In genomic region chr9:1469996-1470395, GRCh38 we compare ENCODE assay signal across 14 cellular contexts.
DNase-seq lines count a peak whose midpoint lies in the region; ATAC-seq and TF ChIP-seq lines count a peak whose summit lies in the region.
"Had no signal": no experiment of that assay in that cellular context is flagged by ENCODE, and none has a peak within 500 bp of the region (broad histone marks: within the 10 kb centered on the region; RNA-seq: fewer than 3 reads in every experiment).

No MANE protein-coding gene starts in this region.

- TF ChIP-seq POLR2A in Peyer's patch (IDR thresholded peaks at IDR 0.05): no peak

- H3K36me3 ChIP-seq in Peyer's patch: no peaks in the 10 kb centered on the region
- H3K36me3 ChIP-seq: HAP-1, SJSA1 had no signal

- no peak overlapping the region for H3K4me3 ChIP-seq in Peyer's patch
- H3K4me3 ChIP-seq: HAP-1, SJSA1 had no signal

- no peaks in the 10 kb centered on the region for H3K9me3 ChIP-seq in Peyer's patch
- H3K9me3 ChIP-seq: HAP-1, SJSA1 had no signal

- H3K27ac ChIP-seq in Peyer's patch: no peak overlapping the region
- H3K27ac ChIP-seq: SJSA1 had no signal

- H3K27me3 ChIP-seq in Peyer's patch: no peaks in the 10 kb centered on the region
- H3K27me3 ChIP-seq: SJSA1 had no signal

- H3K4me1 ChIP-seq in Peyer's patch: no peaks in the 10 kb centered on the region
- H3K4me1 ChIP-seq: HAP-1, SJSA1 had no signal

- ATAC-seq in GM18498 (IDR thresholded peaks at IDR 0.05; ENCODE audit: unreplicated experiment) (peak; percentile 93), GM19372 (IDR thresholded peaks at IDR 0.05; ENCODE audit: low read depth, unreplicated experiment) (peak; percentile 80), HG02678 (IDR thresholded peaks at IDR 0.05; ENCODE audit: unreplicated experiment) (peak; percentile 89), HG03378 (IDR thresholded peaks at IDR 0.05; ENCODE audit: unreplicated experiment) (peak; percentile 95)
- ATAC-seq: stimulated activated naive CD8-positive, alpha-beta T cell treated with anti-CD3 and anti-CD28 coated beads, Interleukin-15, Interleukin-2, amounts not matched to agents 100 U/mL and 50 U/mL, for 24 hours had no signal

- no peak for DNase-seq in iPS-NIHi7 (ENCODE audit: extremely low spot score)
- no peak for DNase-seq in cortex of kidney (lab: John Stamatoyannopoulos, UW)
- no peak for DNase-seq in CD1c-positive myeloid dendritic cell (ENCODE audit: extremely low spot score)
- no peak for DNase-seq in Peyer's patch
- DNase-seq: activated B cell treated with CpG ODN at 0.5 μM for 24 hours; activated naive CD4-positive, alpha-beta T cell treated with anti-CD3 and anti-CD28 coated beads, Interleukin-2, amount 50 U/mL, for 16 hours; NCI-H526 treated with DMSO at 0.1 percent for 48 hours; stimulated activated naive CD8-positive, alpha-beta T cell treated with anti-CD3 and anti-CD28 coated beads, Interleukin-15, Interleukin-2, amounts not matched to agents 100 U/mL and 50 U/mL, for 24 hours had no signal

- no peak for TF ChIP-seq CTCF in Peyer's patch (IDR thresholded peaks at IDR 0.05)
